ENCODE assay signal across 8 cellular contexts in the genomic region with DNA sequence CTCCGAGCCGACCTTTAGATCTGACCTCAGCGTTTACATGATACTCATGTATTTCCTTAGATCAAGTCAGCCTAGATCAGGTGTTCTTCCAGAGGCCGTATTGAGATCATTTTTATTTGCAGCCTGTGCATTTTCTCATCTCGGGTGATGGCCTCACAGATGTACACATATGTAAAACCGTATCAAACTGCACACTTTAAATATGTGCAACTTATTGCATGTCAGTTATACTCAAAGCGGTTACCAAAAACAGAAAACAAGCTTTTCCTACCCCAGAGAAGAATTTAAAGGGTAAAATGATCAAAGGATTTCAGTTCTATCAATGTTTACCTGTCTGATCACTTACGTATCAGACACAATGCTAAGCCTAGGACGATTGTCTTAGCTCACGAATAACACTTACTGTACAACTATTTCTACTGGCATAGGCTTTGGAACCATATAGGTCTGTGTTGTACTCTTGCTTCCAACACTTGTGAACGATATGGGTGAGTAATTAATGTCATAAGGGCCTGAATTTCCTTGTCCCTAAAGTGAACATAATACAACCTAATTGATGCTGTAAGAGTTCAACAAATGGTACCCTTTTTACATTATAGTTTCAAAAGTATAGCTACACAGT. TPM values are rescaled to one million over a fixed set of nuclear protein-coding genes. Genes with fewer than 3 reads are reported as not detected.
DNase-seq lines count a peak whose midpoint lies in the region; ATAC-seq and TF ChIP-seq lines count a peak whose summit lies in the region.

No MANE protein-coding gene starts in this region.

- H3K27ac ChIP-seq in body of pancreas (peak overlapping the region; percentile 44 to 82 (median 68)), mesodermal cell (ENCODE audit: low read depth, low read length, severe bottlenecking) (peak overlapping the region; percentile 89)

- no peaks in the 10 kb centered on the region for H3K27me3 ChIP-seq in body of pancreas

- peaks cover 19% of the 10 kb centered on the region for H3K4me1 ChIP-seq in body of pancreas
- peaks cover 16% of the 10 kb centered on the region for H3K4me1 ChIP-seq in mesodermal cell (ENCODE audit: control insufficient read depth, insufficient read depth, low read length, poor library complexity, severe bottlenecking)

- H3K4me3 ChIP-seq in GM12875 (ENCODE audit: low read depth, low read length) (peak overlapping the region; percentile 89), body of pancreas (peak overlapping the region; percentile 56 to 57), mesodermal cell (ENCODE audit: extremely low read depth, insufficient read depth, low read length, poor library complexity, severe bottlenecking) (peak overlapping the region; percentile 95)

- H3K36me3 ChIP-seq in body of pancreas (replicated peaks in 1 of 2; ENCODE audit: insufficient read depth in 1 of 2, low read depth in 2 of 2) (peaks cover 0 to 3% of the 10 kb centered on the region in 2 donors), mesodermal cell (ENCODE audit: control insufficient read depth, insufficient read depth, low read length) (peaks cover 26% of the 10 kb centered on the region)

- TF ChIP-seq CTCF in GM12875 (IDR thresholded peaks at IDR 0.05; ENCODE audit: borderline replicate concordance, insufficient read depth, low read depth, low read length) = no peak
- TF ChIP-seq CTCF in body of pancreas (IDR thresholded peaks at IDR 0.05) = no peak

- no peak for TF ChIP-seq POLR2A in body of pancreas (IDR thresholded peaks at IDR 0.05)

- ATAC-seq in HG03575 (IDR thresholded peaks at IDR 0.05; ENCODE audit: extremely low read depth, insufficient number of reproducible peaks, low FRiP score, unreplicated experiment) (peak; percentile 4), body of pancreas (no peak), GM19467 (IDR thresholded peaks at IDR 0.05; ENCODE audit: unreplicated experiment) (no peak)

- 2% methylated on average over 11 of the region's 11 CpGs for WGBS in body of pancreas, 2 donors
- 0% methylated on average over 3 to 4 of the region's 11 CpGs for WGBS in mesodermal cell (ENCODE audit: insufficient coverage in 2 of 2), 2 experiments

- intact Hi-C loops in body of pancreas (cut with DNase I) = no loop called here

- DNase-seq in body of pancreas (no peak), SIG-M5 treated with dmso at 0.1 percent for 504 hours (lab: John Stamatoyannopoulos, UW; ENCODE audit: unreplicated experiment) (no peak), dedifferentiated amniotic fluid mesenchymal stem cell (ENCODE audit: extremely low spot score) (no peak), OCI-M1 (lab: John Stamatoyannopoulos, UW) (no peak)

- H3K9me3 ChIP-seq in body of pancreas (no peaks in the 10 kb centered on the region), mesodermal cell (ENCODE audit: control insufficient read depth, low read length) (peaks cover 1% of the 10 kb centered on the region)

RNA-seq across cellular contexts. Expression of a gene that starts 0.6 kb away (rescaled TPM):
- total RNA-seq in body of pancreas = 1 to 10 TPM; 1.3 to 2.9 TPM
- polyA plus RNA-seq in mesodermal cell (2013, experiment 1 of 2) = 19.8 TPM
- polyA plus RNA-seq in mesodermal cell (2013, experiment 2 of 2) = 29.2 TPM

RNA-seq across cellular contexts. Expression of a gene that starts 38.6 kb away (rescaled TPM):
- total RNA-seq in body of pancreas = 10 to 100 TPM; 59.7 to 62.3 TPM
- polyA plus RNA-seq in mesodermal cell (2013, experiment 1 of 2) = 40.3 TPM
- polyA plus RNA-seq in mesodermal cell (2013, experiment 2 of 2) = 45.7 TPM

RNA-seq across cellular contexts. Expression of a gene that starts 57.8 kb away (rescaled TPM):
- 1 to 10 TPM; 6.2 to 6.3 TPM for total RNA-seq in body of pancreas
- 0.37 TPM for polyA plus RNA-seq in mesodermal cell (2013, experiment 1 of 2)
- polyA plus RNA-seq in mesodermal cell (2013, experiment 2 of 2) = 0.66 TPM
